In the genomic region with DNA sequence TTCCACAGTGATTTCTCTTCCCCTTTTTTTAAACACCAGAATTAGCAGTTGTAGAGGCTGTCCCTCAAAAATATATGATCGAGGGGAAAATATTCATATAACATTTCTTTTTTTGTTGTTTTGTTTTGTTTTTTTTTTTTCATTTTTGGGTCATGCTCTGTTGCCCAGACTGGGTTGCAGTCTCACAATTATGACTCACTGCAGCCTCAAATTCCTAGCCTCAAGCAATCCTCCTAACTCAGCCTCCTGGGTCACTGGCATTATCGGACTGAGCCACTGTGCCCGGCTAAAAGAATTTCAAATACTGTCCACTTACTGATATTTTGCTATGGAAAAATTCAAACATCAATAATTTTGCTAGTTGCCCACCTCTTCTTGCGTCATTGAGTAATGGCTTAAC, we compare ENCODE assay signal across 19 cellular contexts.
"Had no signal": no experiment of that assay in that cellular context is flagged by ENCODE, and none has a peak within 500 bp of the region (broad histone marks: within the 10 kb centered on the region; RNA-seq: fewer than 3 reads in every experiment).

No MANE protein-coding gene starts in this region.

- H3K4me1 ChIP-seq: body of pancreas had no signal

- H3K27me3 Mint-ChIP-seq: activated naive CD4-positive, alpha-beta T cell treated with anti-CD3 and anti-CD28 coated beads, Interleukin-2, amount 50 U/mL, for 24 hours; naive thymus-derived CD4-positive, alpha-beta T cell; type B pancreatic cell had no signal

- ATAC-seq: body of pancreas; heart right ventricle; left colon; naive thymus-derived CD4-positive, alpha-beta T cell had no signal

- H3K36me3 ChIP-seq: cardiac muscle cell, esophagus squamous epithelium, thoracic aorta had no signal

- H3K4me3 ChIP-seq: body of pancreas, cardiac muscle cell, esophagus squamous epithelium, heart right ventricle, thoracic aorta had no signal

- FAIRE-seq: keratinocyte had no signal

- H3K27ac ChIP-seq: body of pancreas, cardiac muscle cell, esophagus squamous epithelium, heart right ventricle, thoracic aorta had no signal

- H3K27me3 ChIP-seq: cardiac muscle cell had no signal

- H3K27ac Mint-ChIP-seq: activated naive CD4-positive, alpha-beta T cell treated with anti-CD3 and anti-CD28 coated beads, Interleukin-2, amount 50 U/mL, for 24 hours had no signal

- H3K9me3 ChIP-seq: thoracic aorta had no signal

- DNase-seq: activated gamma-delta T cell treated with Interleukin-2 at 50 U/mL for 16 hours; activated T-cell treated with anti-CD3 and anti-CD28 coated beads, Interleukin-2, amount 50 U/mL, for 1 hour; anterior cingulate cortex; body of pancreas; cortex of kidney; esophagus squamous epithelium; heart right ventricle; left colon; mesenchymal stem cell; naive thymus-derived CD4-positive, alpha-beta T cell; stimulated activated CD4-positive, alpha-beta T cell treated with anti-CD3 and anti-CD28 coated beads, Interleukin-4, amount 100 ng/mL, for 1 hour; stimulated activated naive CD4-positive, alpha-beta T cell treated with Interleukin-2 at 50 U/mL for 16 hours; T-helper 9 cell had no signal

- H3K9me3 Mint-ChIP-seq: activated naive CD4-positive, alpha-beta T cell treated with anti-CD3 and anti-CD28 coated beads, Interleukin-2, amount 50 U/mL, for 24 hours; endodermal cell; type B pancreatic cell had no signal

- H3K36me3 Mint-ChIP-seq: activated naive CD4-positive, alpha-beta T cell treated with anti-CD3 and anti-CD28 coated beads, Interleukin-2, amount 50 U/mL, for 24 hours; naive thymus-derived CD4-positive, alpha-beta T cell; type B pancreatic cell had no signal

- H3K4me3 Mint-ChIP-seq: activated naive CD4-positive, alpha-beta T cell treated with anti-CD3 and anti-CD28 coated beads, Interleukin-2, amount 50 U/mL, for 24 hours; endodermal cell had no signal
